Comparison of ENCODE assay signal across 8 cellular contexts in the genomic region with DNA sequence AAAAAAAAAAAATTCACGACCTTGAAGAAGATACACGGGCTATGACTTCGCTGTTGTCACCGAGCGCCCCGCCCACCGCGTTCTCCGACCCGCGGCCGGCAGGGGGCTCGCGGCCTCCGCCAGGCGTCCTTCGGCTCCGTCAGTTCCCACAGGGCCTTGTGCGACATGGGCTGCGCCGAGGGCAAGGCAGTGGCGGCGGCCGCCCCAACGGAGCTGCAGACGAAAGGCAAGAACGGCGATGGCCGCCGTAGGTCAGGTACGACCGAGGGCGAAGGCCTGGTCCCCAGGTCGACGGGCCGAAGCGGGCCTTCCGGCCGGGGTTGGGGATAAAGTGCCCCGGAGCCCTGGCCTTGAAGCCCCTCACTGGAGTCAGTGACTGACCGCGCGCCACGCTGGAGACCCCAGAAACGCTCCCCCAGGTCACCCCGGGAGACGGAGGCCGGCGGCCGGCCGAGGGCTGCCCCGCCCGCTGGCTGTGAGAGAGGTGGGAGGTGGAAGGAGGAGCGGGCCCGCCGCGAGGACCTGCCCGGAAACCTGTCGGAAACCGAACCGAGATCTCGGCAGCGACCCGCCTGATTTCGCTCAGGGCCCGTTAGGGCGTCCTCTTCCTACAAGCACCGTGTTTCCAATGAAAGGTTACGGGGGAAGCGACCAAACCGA. TPM values are rescaled to one million over a fixed set of nuclear protein-coding genes. Genes with fewer than 3 reads are reported as not detected.
DNase-seq lines count a peak whose midpoint lies in the region; TF ChIP-seq lines count a peak whose summit lies in the region.

A gene (plus strand): TSS at position 142 of the 660 bp plus-strand sequence. CDS start 24 bp downstream, at position 166.

- no peak within 1 kb of the TSS for H4K5ac ChIP-seq in H9 (ENCODE audit: insufficient read length, low read depth, low read length)

- no peak within 1 kb of the TSS for H3T11ph ChIP-seq in H9 (ENCODE audit: low read length)

- H2AK5ac ChIP-seq in H9 (ENCODE audit: insufficient read length, low read length) = no peak within 1 kb of the TSS

- H3K27me3 Mint-ChIP-seq in H9 (ENCODE audit: low read depth) (peaks cover 31% of the 10 kb centered on the region), endodermal cell (ENCODE audit: insufficient read depth) (peaks cover 21% of the 10 kb centered on the region)

- CTCF ChIA-PET in activated CD8-positive, alpha-beta memory T cell treated with anti-CD3 and anti-CD28 coated beads for 36 hours (lab: Charles Lee) = interaction anchor here (0.6 to 2.0 kb wide), 5 partner anchors 16 to 917 kb away, joined by 3 to 5 read pairs (median 3); no protein-coding TSS in a partner anchor

- no peak for TF ChIP-seq POLR2A in NB4 (IDR thresholded peaks at IDR 0.05; ENCODE audit: extremely low read depth, insufficient read length)

- peak within 1 kb of the TSS; percentile 39 for H3K9ac ChIP-seq in H9 (ENCODE audit: extremely low read depth, insufficient read length, low read length)
- peak within 1 kb of the TSS; percentile 15 for H3K9ac ChIP-seq in endodermal cell (ENCODE audit: extremely low read depth, low read length, poor library complexity, severe bottlenecking)

- no peak within 1 kb of the TSS for H4K91ac ChIP-seq in H9 (ENCODE audit: insufficient read length, low read depth, low read length)

- peak; percentile 87 for DNase-seq in GM03348 (ENCODE audit: low spot score)
- DNase-seq in H9 = peak; percentile 91
- peak; percentile 94 for DNase-seq in NB4 (ENCODE audit: low read depth)
- peak; percentile 98 for DNase-seq in endodermal cell
- peak; percentile 94 for DNase-seq in mesenteric fat pad (ENCODE audit: low spot score)
- DNase-seq in stimulated activated CD8-positive, alpha-beta memory T cell treated with anti-CD3 and anti-CD28 coated beads, Interleukin-12 subunit alpha, Interleukin-12 subunit beta, amount 100 ng/mL, for 4 hours (ENCODE audit: low read depth) = peak; percentile 76
- no peak for DNase-seq in cortex of kidney (lab: John Stamatoyannopoulos, UW)

- no peak within 1 kb of the TSS for H2AFZ ChIP-seq in H9 (ENCODE audit: low read length)

- no peaks in the 10 kb centered on the region for H4K20me1 ChIP-seq in H9 (ENCODE audit: control insufficient read depth, insufficient read depth, insufficient read length)

- H3K27ac Mint-ChIP-seq in H9 = peak within 1 kb of the TSS in 1 of 3 experiments; percentile 53; a peak in 1 of 7 replicates
- H3K27ac Mint-ChIP-seq in endodermal cell = no peak within 1 kb of the TSS

- WGBS in H9 (ENCODE audit: extremely low coverage, insufficient read length, low lambda C conversion rate) = no CpG with 5 or more reads among the region's 71 CpGs
- 4 to 6% methylated on average over 10 to 71 of the region's 71 CpGs for WGBS in endodermal cell (ENCODE audit: insufficient coverage in 1 of 2, insufficient read length in 1 of 2), 2 experiments

- no peaks in the 10 kb centered on the region for H3K4me1 ChIP-seq in H9 (ENCODE audit: insufficient read depth, low read length)
- H3K4me1 ChIP-seq in endodermal cell (ENCODE audit: control insufficient read depth, insufficient read depth, low read length) = no peaks in the 10 kb centered on the region

- peaks cover 4% of the 10 kb centered on the region for H3K23me2 ChIP-seq in H9 (ENCODE audit: insufficient read length, low read depth, low read length, poor library complexity, severe bottlenecking)

- H2BK12ac ChIP-seq in H9 (ENCODE audit: insufficient read length, low read depth, low read length) = no peak within 1 kb of the TSS

- H3K9me3 Mint-ChIP-seq in H9 (no peaks in the 10 kb centered on the region), endodermal cell (no peaks in the 10 kb centered on the region)

- no peaks in the 10 kb centered on the region for H3K79me1 ChIP-seq in H9 (ENCODE audit: insufficient read depth, low read depth, low read length, poor library complexity, severe bottlenecking)

- no peaks in the 10 kb centered on the region; the same call in 1 of the 2 replicates for H3K27me3 ChIP-seq in H9 (ENCODE audit: insufficient read depth, low read length)
- H3K27me3 ChIP-seq in endodermal cell (ENCODE audit: control insufficient read depth, insufficient read depth, low read length, poor library complexity, severe bottlenecking) = peaks cover 12% of the 10 kb centered on the region

- peak within 1 kb of the TSS; percentile 85 for H3K14ac ChIP-seq in H9 (ENCODE audit: insufficient read depth, low read length)

- H3K18ac ChIP-seq in H9 (ENCODE audit: insufficient read length, low read depth, low read length) = peak within 1 kb of the TSS; percentile 56

- peak; percentile 87 for TF ChIP-seq CTCF in H9 (conservative IDR thresholded peaks at IDR 0.05)
- TF ChIP-seq CTCF in NB4 (IDR thresholded peaks at IDR 0.05; ENCODE audit: low read depth, low read length) = peak; percentile 95
- peak; percentile 95 for TF ChIP-seq CTCF in endodermal cell (conservative IDR thresholded peaks at IDR 0.05)

- no peak within 1 kb of the TSS for H3K4ac ChIP-seq in H9 (ENCODE audit: low read depth, low read length)

- H3K56ac ChIP-seq in H9 (ENCODE audit: insufficient read length, low read depth, low read length) = no peak within 1 kb of the TSS

- H3K4me3 ChIP-seq in NB4 (ENCODE audit: low read depth, low read length) (peak within 1 kb of the TSS; percentile 39), endodermal cell (ENCODE audit: low read length) (peak within 1 kb of the TSS; percentile 72)

- H3K9me3 ChIP-seq in H9 (ENCODE audit: control insufficient read depth, low read depth, low read length) (no peaks in the 10 kb centered on the region), endodermal cell (ENCODE audit: control insufficient read depth, low read length) (no peaks in the 10 kb centered on the region)

- peaks cover 2 to 4% of the 10 kb centered on the region in 2 experiments for H3K4me1 Mint-ChIP-seq in H9
- peaks cover 3% of the 10 kb centered on the region for H3K4me1 Mint-ChIP-seq in endodermal cell

- no peak within 1 kb of the TSS for H2BK5ac ChIP-seq in H9 (ENCODE audit: insufficient read length, low read length)

- H3K79me2 ChIP-seq in H9 (ENCODE audit: insufficient read depth, low read length) = no peaks in the 10 kb centered on the region

- no peak within 1 kb of the TSS for H2BK15ac ChIP-seq in H9 (ENCODE audit: low read depth, low read length)

- H3K36me3 Mint-ChIP-seq in H9 (ENCODE audit: insufficient read depth in 1 of 3, low read depth in 3 of 3) (peaks cover 0 to 4% (median 0%) of the 10 kb centered on the region in 3 experiments; a peak in 1 of 7 replicates), endodermal cell (ENCODE audit: low read depth) (no peaks in the 10 kb centered on the region)

- peak within 1 kb of the TSS; percentile 64 for H3K4me2 ChIP-seq in H9 (ENCODE audit: insufficient read depth, insufficient read length, low read length)

- no peaks in the 10 kb centered on the region for H3K36me3 ChIP-seq in endodermal cell (ENCODE audit: control insufficient read depth, insufficient read depth, low read length)

- H2BK20ac ChIP-seq in H9 (ENCODE audit: low read depth, low read length, poor library complexity, severe bottlenecking) = no peak within 1 kb of the TSS

- H3K4me3 Mint-ChIP-seq in H9 (peak within 1 kb of the TSS; percentile 70 to 77), endodermal cell (peak within 1 kb of the TSS; percentile 62)

- H3K27ac ChIP-seq in H9 (ENCODE audit: insufficient read length, low read depth, low read length) (no peak within 1 kb of the TSS), endodermal cell (ENCODE audit: low read depth, low read length) (no peak within 1 kb of the TSS)

- POLR2A ChIA-PET in activated CD8-positive, alpha-beta memory T cell treated with anti-CD3 and anti-CD28 coated beads for 36 hours (lab: Charles Lee) = interaction anchor here (1.3 kb wide), 1 partner anchor 72 kb away, joined by 5 read pairs; no protein-coding TSS in a partner anchor

- no peak within 1 kb of the TSS for H3K23ac ChIP-seq in H9 (ENCODE audit: insufficient read length, low read depth, low read length)

- no peak within 1 kb of the TSS for H4K8ac ChIP-seq in H9 (replicated peaks; ENCODE audit: insufficient read length, low read depth, low read length)

- H2BK120ac ChIP-seq in H9 (ENCODE audit: low read depth, low read length, poor library complexity, severe bottlenecking) = no peak within 1 kb of the TSS

RNA-seq across cellular contexts. Expression of the gene that starts here (rescaled TPM):
- 93.6 and 100 TPM in 2 replicates for total RNA-seq in H9 (2021)
- total RNA-seq in activated CD8-positive, alpha-beta memory T cell treated with anti-CD3 and anti-CD28 coated beads for 36 hours = 100 to 1,000 TPM; 112 to 120 TPM
- total RNA-seq in endodermal cell = 100 to 1,000 TPM in 1 of 2 donors, 10 to 100 TPM in 1; 83.4 to 144 TPM
- 65.8 TPM for polyA plus RNA-seq in endodermal cell (2013, experiment 1 of 2)
- 59.8 TPM for polyA plus RNA-seq in endodermal cell (2013, experiment 2 of 2)
- 166 TPM for total RNA-seq in mesenteric fat pad
